Comparison of ENCODE assay signal across 1 cellular context in the genomic region with DNA sequence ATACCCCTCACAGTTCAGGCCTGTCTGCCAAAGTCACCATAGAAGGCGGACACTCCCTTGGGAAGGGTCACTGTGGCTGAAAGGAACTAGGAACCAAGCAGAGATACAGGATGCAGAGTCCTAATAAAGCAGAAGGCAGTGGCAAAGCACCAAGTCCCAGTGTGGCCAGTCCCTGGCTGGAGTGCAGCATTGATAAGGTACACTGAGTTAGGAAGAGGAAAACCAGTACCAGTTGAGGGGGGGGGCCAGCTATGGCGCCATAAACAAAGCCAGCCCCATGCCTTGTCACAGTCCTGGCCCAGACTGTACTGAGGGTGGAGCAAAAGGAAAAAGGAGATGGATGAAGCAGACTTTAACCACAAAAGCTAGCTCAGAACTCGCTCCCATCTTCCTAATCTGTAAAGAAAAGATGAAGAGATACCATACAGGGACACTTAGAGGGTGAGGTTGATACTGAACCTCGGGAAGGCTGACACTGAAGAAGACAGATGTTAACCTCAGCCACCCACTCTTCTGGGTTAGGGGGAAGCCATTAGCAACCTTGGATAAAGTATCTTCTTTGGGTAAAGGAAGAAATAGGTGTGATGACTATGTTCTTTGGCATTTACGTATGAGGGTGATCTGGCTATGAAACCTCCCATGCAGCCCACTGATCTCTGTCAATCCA.
TF ChIP-seq lines count a peak whose summit lies in the region.

No MANE protein-coding gene starts in this region.

TF ChIP-seq in IMR-90, 13 proteins besides CTCF, POLR2A, EP300 and RAD21:
- TF ChIP-seq RCOR1 (IDR thresholded peaks at IDR 0.05; ENCODE audit: insufficient replicate concordance, low read length) (no peak), NFE2L2 (IDR thresholded peaks at IDR 0.05; ENCODE audit: low read depth, low read length) (no peak), CHD1 (IDR thresholded peaks at IDR 0.05; ENCODE audit: low read depth, low read length) (no peak), BHLHE40 (IDR thresholded peaks at IDR 0.05; ENCODE audit: low read depth, low read length) (no peak), RFX5 (IDR thresholded peaks at IDR 0.05; ENCODE audit: low read depth, low read length) (no peak), MAZ (IDR thresholded peaks at IDR 0.05; ENCODE audit: borderline replicate concordance, low read depth, low read length) (no peak), SMC3 (IDR thresholded peaks at IDR 0.05; ENCODE audit: low read depth, low read length) (no peak), FOS (IDR thresholded peaks at IDR 0.05; ENCODE audit: low read depth, low read length) (no peak), CEBPB (IDR thresholded peaks at IDR 0.05; ENCODE audit: low read depth, low read length) (no peak)
- TF ChIP-seq, protein P1, sequence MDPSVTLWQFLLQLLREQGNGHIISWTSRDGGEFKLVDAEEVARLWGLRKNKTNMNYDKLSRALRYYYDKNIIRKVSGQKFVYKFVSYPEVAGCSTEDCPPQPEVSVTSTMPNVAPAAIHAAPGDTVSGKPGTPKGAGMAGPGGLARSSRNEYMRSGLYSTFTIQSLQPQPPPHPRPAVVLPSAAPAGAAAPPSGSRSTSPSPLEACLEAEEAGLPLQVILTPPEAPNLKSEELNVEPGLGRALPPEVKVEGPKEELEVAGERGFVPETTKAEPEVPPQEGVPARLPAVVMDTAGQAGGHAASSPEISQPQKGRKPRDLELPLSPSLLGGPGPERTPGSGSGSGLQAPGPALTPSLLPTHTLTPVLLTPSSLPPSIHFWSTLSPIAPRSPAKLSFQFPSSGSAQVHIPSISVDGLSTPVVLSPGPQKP (IDR thresholded peaks at IDR 0.05; ENCODE audit: borderline replicate concordance, low read depth, low read length): no peak
- TF ChIP-seq, protein P2, sequence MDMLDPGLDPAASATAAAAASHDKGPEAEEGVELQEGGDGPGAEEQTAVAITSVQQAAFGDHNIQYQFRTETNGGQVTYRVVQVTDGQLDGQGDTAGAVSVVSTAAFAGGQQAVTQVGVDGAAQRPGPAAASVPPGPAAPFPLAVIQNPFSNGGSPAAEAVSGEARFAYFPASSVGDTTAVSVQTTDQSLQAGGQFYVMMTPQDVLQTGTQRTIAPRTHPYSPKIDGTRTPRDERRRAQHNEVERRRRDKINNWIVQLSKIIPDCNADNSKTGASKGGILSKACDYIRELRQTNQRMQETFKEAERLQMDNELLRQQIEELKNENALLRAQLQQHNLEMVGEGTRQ (IDR thresholded peaks at IDR 0.05; ENCODE audit: low read depth, low read length): no peak
TF ChIP-seq in IMR-90: peak in this region for 0.
